ENCODE assay signal across 16 cellular contexts in genomic region chr5:144711172-144711571, GRCh38.
"Had no signal": no experiment of that assay in that cellular context is flagged by ENCODE, and none has a peak within 500 bp of the region (broad histone marks: within the 10 kb centered on the region; RNA-seq: fewer than 3 reads in every experiment).

No MANE protein-coding gene starts in this region.

- H3K4me1 ChIP-seq: gastrocnemius medialis, left lung, tibial nerve had no signal

- H3K27ac ChIP-seq: gastrocnemius medialis, left lung, tibial nerve had no signal

- H3K9me3 ChIP-seq: tibial nerve had no signal

- H3K27me3 ChIP-seq: gastrocnemius medialis, left lung, tibial nerve had no signal

- ATAC-seq: esophagus mucosa, gastrocnemius medialis, left lung, WTC11 had no signal

- H3K4me3 ChIP-seq: gastrocnemius medialis, left lung, tibial nerve had no signal

- H3K36me3 ChIP-seq: gastrocnemius medialis, left lung, tibial nerve had no signal

- DNase-seq: activated CD4-positive, alpha-beta memory T cell treated with anti-CD3 and anti-CD28 coated beads for 36 hours; activated CD4-positive, alpha-beta T cell treated with anti-CD3 and anti-CD28 coated beads for 4 hours; activated gamma-delta T cell treated with Interleukin-2 at 50 U/mL for 16 hours; activated T-cell treated with anti-CD3 and anti-CD28 coated beads for 4 hours; amniotic stem cell; effector CD8-positive, alpha-beta T cell; gastrocnemius medialis; head of caudate nucleus; kidney; left lung; midbrain; retina; stimulated activated CD8-positive, alpha-beta memory T cell treated with anti-CD3 and anti-CD28 coated beads, Interleukin-4, amount 100 ng/mL, for 48 hours had no signal
